In the genomic region with DNA sequence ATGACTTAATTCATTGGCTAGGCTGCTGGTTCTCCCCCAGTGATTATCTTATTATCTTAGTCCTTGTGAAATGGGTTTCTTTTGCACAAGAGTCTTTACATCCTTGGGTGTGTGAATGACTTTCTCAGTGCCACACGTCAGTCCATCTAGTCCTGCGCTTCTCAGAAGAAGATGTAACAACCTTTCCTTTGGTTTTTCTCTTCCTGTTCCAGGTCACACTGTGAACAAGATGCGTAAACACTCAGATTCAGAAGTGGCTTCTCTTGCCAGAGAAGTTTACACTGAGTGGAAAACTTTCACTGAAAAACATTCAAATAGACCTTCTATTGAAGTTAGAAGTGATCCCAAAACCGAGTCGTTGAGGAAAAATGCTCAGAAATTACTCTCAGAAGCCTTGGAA, we compare ENCODE assay signal across 24 cellular contexts.
"Had no signal": no experiment of that assay in that cellular context is flagged by ENCODE, and none has a peak within 500 bp of the region (broad histone marks: within the 10 kb centered on the region; RNA-seq: fewer than 3 reads in every experiment).

No MANE protein-coding gene starts in this region.

- H3K27me3 ChIP-seq: dorsolateral prefrontal cortex, esophagus muscularis mucosa, foreskin keratinocyte, gastroesophageal sphincter, heart left ventricle, hepatocyte had no signal

- FAIRE-seq: colon, endothelial cell of umbilical vein, frontal cortex, kidney had no signal

- H3K9me3 Mint-ChIP-seq: immature natural killer cell, mesothelial cell of epicardium had no signal

- DNase-seq: dermis blood vessel endothelial cell; dorsolateral prefrontal cortex; effector CD4-positive, alpha-beta T cell; effector memory CD4-positive, alpha-beta T cell; foreskin keratinocyte; heart left ventricle; hypothalamus; immature natural killer cell; islet precursor cell; kidney; kidney glomerular epithelial cell; left colon; left ventricle myocardium superior; mesenchymal stem cell; mucosa of descending colon had no signal

- ATAC-seq: foreskin keratinocyte, gastroesophageal sphincter, heart left ventricle, left colon, left lobe of liver, left ventricle myocardium superior, mucosa of descending colon had no signal

- H3K4me3 Mint-ChIP-seq: immature natural killer cell, mesothelial cell of epicardium had no signal

- H3K9me3 ChIP-seq: esophagus muscularis mucosa, gastroesophageal sphincter, heart left ventricle, mucosa of descending colon had no signal

- H3K4me1 Mint-ChIP-seq: mesothelial cell of epicardium had no signal

- H3K27ac Mint-ChIP-seq: immature natural killer cell, mesothelial cell of epicardium had no signal

- H3K4me3 ChIP-seq: coronary artery, dorsolateral prefrontal cortex, esophagus muscularis mucosa, gastroesophageal sphincter, heart left ventricle, hepatocyte, mucosa of descending colon had no signal

- H3K4me1 ChIP-seq: esophagus muscularis mucosa, foreskin keratinocyte, gastroesophageal sphincter, heart left ventricle had no signal

- H3K27ac ChIP-seq: coronary artery, dorsolateral prefrontal cortex, esophagus muscularis mucosa, foreskin keratinocyte, gastroesophageal sphincter, heart left ventricle, hepatocyte had no signal

- H3K36me3 Mint-ChIP-seq: mesothelial cell of epicardium had no signal
